In the genomic region with DNA sequence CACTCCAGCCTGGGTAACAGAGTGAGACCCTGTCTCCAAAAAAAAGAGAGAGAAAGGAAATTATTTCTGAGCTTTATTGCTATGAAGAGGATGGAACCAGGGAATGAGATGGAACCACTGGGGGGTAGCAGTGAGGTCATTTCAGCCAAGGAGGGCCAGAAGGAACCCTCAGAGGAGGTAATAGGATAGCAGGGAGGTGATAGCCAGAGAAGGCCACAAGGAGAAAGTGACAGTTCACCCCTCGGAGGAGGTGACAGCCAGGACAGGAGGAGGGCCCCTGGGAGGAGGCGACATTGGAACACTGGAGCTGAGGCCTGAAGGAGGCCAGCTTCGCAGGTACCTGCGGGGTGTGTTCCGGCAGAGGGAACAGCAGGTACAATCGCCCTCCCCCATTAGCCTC, we compare ENCODE assay signal across 8 cellular contexts. TPM values are rescaled to one million over a fixed set of nuclear protein-coding genes. Genes with fewer than 3 reads are reported as not detected.
A peak's percentile ranks its signal among the peaks of the same experiment; 100 is the strongest.
DNase-seq lines count a peak whose midpoint lies in the region; ATAC-seq and TF ChIP-seq lines count a peak whose summit lies in the region.

No MANE protein-coding gene starts in this region.

- peaks cover 13% of the 10 kb centered on the region for H3K4me1 Mint-ChIP-seq in CD8-positive, alpha-beta T cell (ENCODE audit: low read depth)
- H3K4me1 Mint-ChIP-seq in HFFc6 (ENCODE audit: low read depth): peaks cover 13% of the 10 kb centered on the region
- H3K4me1 Mint-ChIP-seq in immature natural killer cell: peaks cover 23 to 25% of the 10 kb centered on the region in 2 donors

- no peaks in the 10 kb centered on the region for H3K9me3 Mint-ChIP-seq in CD8-positive, alpha-beta T cell
- H3K9me3 Mint-ChIP-seq in HFFc6 (no peaks in the 10 kb centered on the region), immature natural killer cell (no peaks in the 10 kb centered on the region)

- H3K36me3 ChIP-seq in CD8-positive, alpha-beta T cell (ENCODE audit: insufficient read depth, low read length): peaks cover 2% of the 10 kb centered on the region
- H3K36me3 ChIP-seq in WERI-Rb-1 (no peaks in the 10 kb centered on the region), tibial artery (peaks cover 0 to 10% (median 0%) of the 10 kb centered on the region in 3 donors)

- CTCF ChIA-PET in CD8-positive, alpha-beta T cell (lab: Charles Lee): interaction anchor here (0.8 to 5.6 kb wide), 8 partner anchors 9 to 148 kb away, joined by 3 to 48 read pairs (median 4); no protein-coding TSS in a partner anchor

- no peaks in the 10 kb centered on the region for H3K9me3 ChIP-seq in CD8-positive, alpha-beta T cell (ENCODE audit: low read length)
- H3K9me3 ChIP-seq in WERI-Rb-1 (ENCODE audit: severe bottlenecking) (no peaks in the 10 kb centered on the region), tibial artery (no peaks in the 10 kb centered on the region)

- H3K4me1 ChIP-seq in CD8-positive, alpha-beta T cell (ENCODE audit: insufficient read depth, low read length): peaks cover 15% of the 10 kb centered on the region
- H3K4me1 ChIP-seq in tibial artery: peaks cover 0 to 20% (median 13%) of the 10 kb centered on the region in 4 donors

- no peak for DNase-seq in CD8-positive, alpha-beta T cell
- DNase-seq in HFFc6 (peak; percentile 10), WERI-Rb-1 (peak; percentile 34), immature natural killer cell (peak in 2 of 3 donors; percentile 22 to 28), tibial artery (no peak)

- H3K27me3 Mint-ChIP-seq in CD8-positive, alpha-beta T cell (ENCODE audit: low read depth): no peaks in the 10 kb centered on the region
- no peaks in the 10 kb centered on the region; the same call in 1 of the 2 replicates for H3K27me3 Mint-ChIP-seq in HFFc6 (ENCODE audit: insufficient read depth)
- H3K27me3 Mint-ChIP-seq in immature natural killer cell (ENCODE audit: low read depth in 3 of 3): peaks cover 0 to 3% (median 2%) of the 10 kb centered on the region in 3 donors

- TF ChIP-seq CTCF in CD8-positive, alpha-beta T cell (IDR thresholded peaks at IDR 0.05): no peak
- TF ChIP-seq CTCF in HFFc6 (IDR thresholded peaks at IDR 0.05): peak; percentile 59; the same call in 1 of the 2 replicates
- TF ChIP-seq CTCF in WERI-Rb-1 (IDR thresholded peaks at IDR 0.05; ENCODE audit: low read depth, low read length): peak; percentile 43
- no peak for TF ChIP-seq CTCF in tibial artery (IDR thresholded peaks at IDR 0.05)

- peak overlapping the region; percentile 75 for H3K27ac Mint-ChIP-seq in CD8-positive, alpha-beta T cell
- H3K27ac Mint-ChIP-seq in HFFc6: peak overlapping the region; percentile 71
- H3K27ac Mint-ChIP-seq in immature natural killer cell: peak overlapping the region; percentile 30 to 94 (median 86)

- peaks cover 23% of the 10 kb centered on the region for H3K36me3 Mint-ChIP-seq in CD8-positive, alpha-beta T cell
- peaks cover 5% of the 10 kb centered on the region; the same call in 1 of the 2 replicates for H3K36me3 Mint-ChIP-seq in HFFc6 (ENCODE audit: low read depth)
- H3K36me3 Mint-ChIP-seq in immature natural killer cell: peaks cover 0 to 6% (median 5%) of the 10 kb centered on the region in 3 donors

- H3K4me3 Mint-ChIP-seq in CD8-positive, alpha-beta T cell: peak overlapping the region; percentile 88
- H3K4me3 Mint-ChIP-seq in HFFc6 (peak overlapping the region; percentile 86), immature natural killer cell (peak overlapping the region; percentile 87 to 97 (median 92))

- H3K27me3 ChIP-seq in CD8-positive, alpha-beta T cell (ENCODE audit: insufficient read depth, low read length): no peaks in the 10 kb centered on the region
- H3K27me3 ChIP-seq in WERI-Rb-1 (ENCODE audit: insufficient read depth, low read depth, severe bottlenecking) (no peaks in the 10 kb centered on the region), tibial artery (peaks cover 0 to 8% of the 10 kb centered on the region in 2 donors)

- H3K4me3 ChIP-seq in CD8-positive, alpha-beta T cell (ENCODE audit: low read depth, low read length): peak overlapping the region; percentile 50
- H3K4me3 ChIP-seq in WERI-Rb-1 (ENCODE audit: low read depth, low read length): peak overlapping the region; percentile 85
- peak overlapping the region; percentile 69 to 80 for H3K4me3 ChIP-seq in tibial artery

- intact Hi-C loops in CD8-positive, alpha-beta T cell (cut with DNase I, micrococcal nuclease): loop anchor here in 1 of 2 experiments (2.0 to 5.0 kb wide), 2 partner anchors 17 to 78 kb away; partner anchors contain the start of genes LSM4 and SSBP4
- intact Hi-C loops in tibial artery (cut with DNase I; ENCODE audit: low total_unique reads): no loop called here

- ATAC-seq in CD8-positive, alpha-beta T cell: no peak
- no peak for ATAC-seq in HG02678 (IDR thresholded peaks at IDR 0.05; ENCODE audit: unreplicated experiment)
- ATAC-seq in GM19035 (IDR thresholded peaks at IDR 0.05; ENCODE audit: unreplicated experiment): no peak
- no peak for ATAC-seq in GM19467 (IDR thresholded peaks at IDR 0.05; ENCODE audit: unreplicated experiment)

- POLR2A ChIA-PET in CD8-positive, alpha-beta T cell (lab: Charles Lee): interaction anchor here (0.9 to 1.0 kb wide), 2 partner anchors 58 to 60 kb away, joined by 3 read pairs; partner anchors contain the start of gene JUND

- H3K27ac ChIP-seq in CD8-positive, alpha-beta T cell (ENCODE audit: low read depth, low read length): no peak overlapping the region
- H3K27ac ChIP-seq in WERI-Rb-1 (no peak overlapping the region), tibial artery (no peak overlapping the region)

RNA-seq across cellular contexts. Expression of gene PGPEP1, which starts 0.7 kb away (rescaled TPM):
- 10 to 100 TPM; 20.0 to 25.2 TPM for total RNA-seq in CD8-positive, alpha-beta T cell
- 10 to 100 TPM; 30.5 to 54.1 (median 32.4) TPM for total RNA-seq in HFFc6 (2021; fragmentation: NEBNext Ultra II Directional; extraction: Animal tissue kit (Norgen Biotek cat#: 25700))
- polyA plus RNA-seq in immature natural killer cell: 10 to 100 TPM in 2 of 3 donors, 1 to 10 TPM in 1; 8.2 to 20.6 (median 17.5) TPM

RNA-seq across cellular contexts. Expression of gene LSM4, which starts 16.8 kb away (rescaled TPM):
- 10 to 100 TPM; 41.1 to 43.9 TPM for total RNA-seq in CD8-positive, alpha-beta T cell
- 100 to 1,000 TPM; 175 to 217 (median 202) TPM for total RNA-seq in HFFc6 (2021; fragmentation: NEBNext Ultra II Directional; extraction: Animal tissue kit (Norgen Biotek cat#: 25700))
- polyA plus RNA-seq in immature natural killer cell: 100 to 1,000 TPM; 128 to 189 (median 178) TPM

RNA-seq across cellular contexts. Expression of gene GDF15, which starts 46.3 kb away (rescaled TPM):
- not detected for total RNA-seq in CD8-positive, alpha-beta T cell
- 10 to 100 TPM; 21.3 to 36.9 (median 24.9) TPM for total RNA-seq in HFFc6 (2021; fragmentation: NEBNext Ultra II Directional; extraction: Animal tissue kit (Norgen Biotek cat#: 25700))
- polyA plus RNA-seq in immature natural killer cell: not detected

RNA-seq across cellular contexts. Expression of gene LRRC25, which starts 57.7 kb away (rescaled TPM):
- total RNA-seq in CD8-positive, alpha-beta T cell: under 1 TPM in 1 of 2 experiments, not detected in 1; 0.22 TPM
- total RNA-seq in HFFc6 (2021; fragmentation: NEBNext Ultra II Directional; extraction: Animal tissue kit (Norgen Biotek cat#: 25700)): not detected
- 10 to 100 TPM in 1 of 3 donors, 1 to 10 TPM in 2; 2.7 to 18.1 (median 7.7) TPM for polyA plus RNA-seq in immature natural killer cell

RNA-seq across cellular contexts. Expression of gene JUND, which starts 58.3 kb away (rescaled TPM):
- 1,000 to 10,000 TPM; 1,995 to 2,125 TPM for total RNA-seq in CD8-positive, alpha-beta T cell
- total RNA-seq in HFFc6 (2021; fragmentation: NEBNext Ultra II Directional; extraction: Animal tissue kit (Norgen Biotek cat#: 25700)): 10 to 100 TPM; 70.3 to 99.9 (median 91.7) TPM
- polyA plus RNA-seq in immature natural killer cell: 10 to 100 TPM; 15.0 to 71.8 (median 54.7) TPM

Comparison
In these comparisons a context has a peak if more than half of its experiments do, and no peak if none do; other contexts are left out.
1. DNase-seq: peak in HFFc6 (single experiment), WERI-Rb-1 (single experiment) and immature natural killer cell (2 of 3); none in CD8-positive, alpha-beta T cell (0 of 7) and tibial artery (0 of 2).
2. CTCF ChIP-seq: peak in HFFc6 (single experiment) and WERI-Rb-1 (single experiment); none in CD8-positive, alpha-beta T cell (single experiment) and tibial artery (0 of 2).
3. RNA of gene GDF15, which starts 46.3 kb away (total RNA-seq): 21.3 to 36.9 TPM in HFFc6; not detected in CD8-positive, alpha-beta T cell; every median in the first group is over 10 times any median in the second.
4. Peak in every context shown above with its lines, with median percentiles within 50 percentile points of each other: H3K4me3 ChIP-seq, H3K27ac Mint-ChIP-seq and H3K4me3 Mint-ChIP-seq.